In the genomic region with DNA sequence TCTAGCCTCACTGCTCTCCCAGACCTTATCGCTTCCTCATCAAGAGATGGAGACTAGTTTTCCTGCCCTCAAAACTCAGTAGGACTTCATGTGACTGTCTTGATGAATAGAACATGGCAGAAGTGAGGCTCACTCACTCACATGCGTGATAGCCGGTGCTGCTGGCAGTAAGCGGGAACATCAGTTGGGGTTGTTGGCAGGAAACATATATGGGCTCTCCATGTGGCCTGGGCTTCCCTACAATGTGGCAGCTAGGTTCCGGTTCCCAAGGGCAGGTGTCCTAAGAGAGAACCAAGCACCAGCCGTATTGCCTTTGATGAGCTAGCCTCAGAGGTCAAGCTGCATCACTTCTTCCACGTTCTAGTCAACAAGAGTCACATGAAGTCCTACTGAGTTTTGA, we compare ENCODE assay signal across 17 cellular contexts. TPM values are rescaled to one million over a fixed set of nuclear protein-coding genes. Genes with fewer than 3 reads are reported as not detected.
A peak's percentile ranks its signal among the peaks of the same experiment; 100 is the strongest.
DNase-seq lines count a peak whose midpoint lies in the region; ATAC-seq and TF ChIP-seq lines count a peak whose summit lies in the region.
"Had no signal": no experiment of that assay in that cellular context is flagged by ENCODE, and none has a peak within 500 bp of the region (broad histone marks: within the 10 kb centered on the region; RNA-seq: fewer than 3 reads in every experiment).

No MANE protein-coding gene starts in this region.

- no peak overlapping the region for H3K4me3 ChIP-seq in testis
- H3K4me3 ChIP-seq: BLaER1 treated with 17β-estradiol and CSF1 and Interleukin-3, amounts not matched to agents 10 nM and 100 nM; GM23248 had no signal

- H3K9me3 ChIP-seq in testis = no peaks in the 10 kb centered on the region
- H3K9me3 ChIP-seq: BLaER1 treated with 17β-estradiol and CSF1 and Interleukin-3, amounts not matched to agents 10 nM and 100 nM had no signal

- H3K9me3 Mint-ChIP-seq in WTC11 = no peaks in the 10 kb centered on the region
- H3K9me3 Mint-ChIP-seq: CD8-positive, alpha-beta T cell had no signal

- H3K27me3 ChIP-seq in testis = no peaks in the 10 kb centered on the region
- H3K27me3 ChIP-seq: BLaER1 treated with 17β-estradiol and CSF1 and Interleukin-3, amounts not matched to agents 10 nM and 100 nM had no signal

- in situ Hi-C loops in GM13976 (cut with MboI; ENCODE audit: low sequenced_read_pairs, unreplicated experiment) = no loop called here

- ATAC-seq in WTC11 = no peak
- no peak for ATAC-seq in left ventricle myocardium superior
- ATAC-seq: CD8-positive, alpha-beta T cell had no signal

- WGBS in testis, 2 donors = 86% methylated on average over 7 of the region's 7 CpGs

- no peaks in the 10 kb centered on the region for H3K36me3 ChIP-seq in testis (ENCODE audit: low read depth, missing control alignments)
- H3K36me3 ChIP-seq: BLaER1 treated with 17β-estradiol and CSF1 and Interleukin-3, amounts not matched to agents 10 nM and 100 nM had no signal

- no peak overlapping the region for H3K4me3 Mint-ChIP-seq in WTC11
- H3K4me3 Mint-ChIP-seq: B cell; CD8-positive, alpha-beta T cell had no signal

- H3K27ac ChIP-seq in testis = no peak overlapping the region
- H3K27ac ChIP-seq: BLaER1 treated with 17β-estradiol and CSF1 and Interleukin-3, amounts not matched to agents 10 nM and 100 nM; GM23248 had no signal

- H3K4me1 ChIP-seq in testis = peaks cover 66% of the 10 kb centered on the region

- H3K27ac Mint-ChIP-seq in WTC11 = no peak overlapping the region
- H3K27ac Mint-ChIP-seq: B cell; CD8-positive, alpha-beta T cell had no signal

- intact Hi-C loops in testis (cut with DNase I; ENCODE audit: low total_unique reads) (loop anchor here (5.0 kb wide), 1 partner anchor 40 kb away; no protein-coding TSS in a partner anchor), left ventricle myocardium superior (cut with micrococcal nuclease) (no loop called here)

- DNase-seq in activated CD8-positive, alpha-beta memory T cell treated with anti-CD3 and anti-CD28 coated beads, Interleukin-2, amount 50 U/mL, for 48 hours = peak; percentile 15
- no peak for DNase-seq in activated CD8-positive, alpha-beta memory T cell treated with anti-CD3 and anti-CD28 coated beads, Interleukin-2, amount 50 U/mL, for 4 hours
- DNase-seq in mesenteric fat pad (ENCODE audit: low spot score) (peak; percentile 39), testis (peak; percentile 11), GM13976 (ENCODE audit: low spot score) (no peak), WTC11 (ENCODE audit: low spot score) (no peak), left ventricle myocardium superior (no peak)
- DNase-seq: 8988T; Calu3; CD8-positive, alpha-beta T cell; DMS53; DND-41; EL; GM23248; HCEC 1CT had no signal

- no peak for TF ChIP-seq POLR2A in testis (IDR thresholded peaks at IDR 0.05)

- H3K27me3 Mint-ChIP-seq in WTC11 (ENCODE audit: low read depth) = peaks cover 18% of the 10 kb centered on the region

- TF ChIP-seq CTCF in testis (IDR thresholded peaks at IDR 0.05) (no peak), GM13976 (IDR thresholded peaks at IDR 0.05; ENCODE audit: borderline replicate concordance, control extremely low read depth, extremely low read depth, insufficient read depth, missing control alignments) (no peak), WTC11 (IDR thresholded peaks at IDR 0.05) (no peak)

- H3K4me1 Mint-ChIP-seq in WTC11 = no peaks in the 10 kb centered on the region
- H3K4me1 Mint-ChIP-seq: B cell had no signal

- POLR2A ChIA-PET in WTC11 (lab: Charles Lee) = no interaction called here

- no peaks in the 10 kb centered on the region for H3K36me3 Mint-ChIP-seq in WTC11
- H3K36me3 Mint-ChIP-seq: CD8-positive, alpha-beta T cell had no signal

- CTCF ChIA-PET in WTC11 (lab: Charles Lee) = interaction anchor here (0.9 to 3.3 kb wide), 5 partner anchors 8 to 155 kb away, joined by 3 to 88 read pairs (median 47); a partner anchor contains a TSS

TF ChIP-seq in WTC11, 78 proteins besides CTCF, POLR2A, EP300 and RAD21:
- TF ChIP-seq, protein P1, sequence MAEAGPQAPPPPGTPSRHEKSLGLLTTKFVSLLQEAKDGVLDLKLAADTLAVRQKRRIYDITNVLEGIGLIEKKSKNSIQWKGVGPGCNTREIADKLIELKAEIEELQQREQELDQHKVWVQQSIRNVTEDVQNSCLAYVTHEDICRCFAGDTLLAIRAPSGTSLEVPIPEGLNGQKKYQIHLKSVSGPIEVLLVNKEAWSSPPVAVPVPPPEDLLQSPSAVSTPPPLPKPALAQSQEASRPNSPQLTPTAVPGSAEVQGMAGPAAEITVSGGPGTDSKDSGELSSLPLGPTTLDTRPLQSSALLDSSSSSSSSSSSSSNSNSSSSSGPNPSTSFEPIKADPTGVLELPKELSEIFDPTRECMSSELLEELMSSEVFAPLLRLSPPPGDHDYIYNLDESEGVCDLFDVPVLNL (CRISPR knock-in tag; IDR thresholded peaks at IDR 0.05; ENCODE audit: borderline replicate concordance, low read depth) = no peak
- TF ChIP-seq, protein P2, sequence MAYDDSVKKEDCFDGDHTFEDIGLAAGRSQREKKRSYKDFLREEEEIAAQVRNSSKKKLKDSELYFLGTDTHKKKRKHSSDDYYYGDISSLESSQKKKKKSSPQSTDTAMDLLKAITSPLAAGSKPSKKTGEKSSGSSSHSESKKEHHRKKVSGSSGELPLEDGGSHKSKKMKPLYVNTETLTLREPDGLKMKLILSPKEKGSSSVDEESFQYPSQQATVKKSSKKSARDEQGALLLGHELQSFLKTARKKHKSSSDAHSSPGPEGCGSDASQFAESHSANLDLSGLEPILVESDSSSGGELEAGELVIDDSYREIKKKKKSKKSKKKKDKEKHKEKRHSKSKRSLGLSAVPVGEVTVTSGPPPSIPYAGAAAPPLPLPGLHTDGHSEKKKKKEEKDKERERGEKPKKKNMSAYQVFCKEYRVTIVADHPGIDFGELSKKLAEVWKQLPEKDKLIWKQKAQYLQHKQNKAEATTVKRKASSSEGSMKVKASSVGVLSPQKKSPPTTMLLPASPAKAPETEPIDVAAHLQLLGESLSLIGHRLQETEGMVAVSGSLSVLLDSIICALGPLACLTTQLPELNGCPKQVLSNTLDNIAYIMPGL (CRISPR knock-in tag; IDR thresholded peaks at IDR 0.05) = no peak
- TF ChIP-seq ZNF219 (CRISPR knock-in tag; IDR thresholded peaks at IDR 0.05; ENCODE audit: borderline replicate concordance) (no peak), NFATC4 (CRISPR knock-in tag; IDR thresholded peaks at IDR 0.05) (no peak), NFE2L1 (CRISPR knock-in tag; IDR thresholded peaks at IDR 0.05) (no peak), CREM (CRISPR knock-in tag; IDR thresholded peaks at IDR 0.05) (no peak), HMGA2 (CRISPR knock-in tag; IDR thresholded peaks at IDR 0.05) (no peak), NR1H2 (CRISPR knock-in tag; IDR thresholded peaks at IDR 0.05) (no peak), TP53 (CRISPR knock-in tag; IDR thresholded peaks at IDR 0.05) (no peak), ZNF263 (CRISPR knock-in tag; IDR thresholded peaks at IDR 0.05; ENCODE audit: low read depth) (no peak), ESRRA (CRISPR knock-in tag; IDR thresholded peaks at IDR 0.05; ENCODE audit: borderline replicate concordance) (no peak), IRF2 (CRISPR knock-in tag; IDR thresholded peaks at IDR 0.05; ENCODE audit: borderline replicate concordance, low read depth) (no peak), ZNF396 (CRISPR knock-in tag; IDR thresholded peaks at IDR 0.05; ENCODE audit: borderline replicate concordance) (no peak), ZNF671 (CRISPR knock-in tag; IDR thresholded peaks at IDR 0.05) (no peak), FOXK1 (CRISPR knock-in tag; IDR thresholded peaks at IDR 0.05) (no peak), FOXP1 (CRISPR knock-in tag; IDR thresholded peaks at IDR 0.05; ENCODE audit: borderline replicate concordance) (no peak)
- TF ChIP-seq, protein P3, sequence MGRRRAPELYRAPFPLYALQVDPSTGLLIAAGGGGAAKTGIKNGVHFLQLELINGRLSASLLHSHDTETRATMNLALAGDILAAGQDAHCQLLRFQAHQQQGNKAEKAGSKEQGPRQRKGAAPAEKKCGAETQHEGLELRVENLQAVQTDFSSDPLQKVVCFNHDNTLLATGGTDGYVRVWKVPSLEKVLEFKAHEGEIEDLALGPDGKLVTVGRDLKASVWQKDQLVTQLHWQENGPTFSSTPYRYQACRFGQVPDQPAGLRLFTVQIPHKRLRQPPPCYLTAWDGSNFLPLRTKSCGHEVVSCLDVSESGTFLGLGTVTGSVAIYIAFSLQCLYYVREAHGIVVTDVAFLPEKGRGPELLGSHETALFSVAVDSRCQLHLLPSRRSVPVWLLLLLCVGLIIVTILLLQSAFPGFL (CRISPR knock-in tag; IDR thresholded peaks at IDR 0.05; ENCODE audit: borderline replicate concordance) = no peak
- TF ChIP-seq, protein P4, sequence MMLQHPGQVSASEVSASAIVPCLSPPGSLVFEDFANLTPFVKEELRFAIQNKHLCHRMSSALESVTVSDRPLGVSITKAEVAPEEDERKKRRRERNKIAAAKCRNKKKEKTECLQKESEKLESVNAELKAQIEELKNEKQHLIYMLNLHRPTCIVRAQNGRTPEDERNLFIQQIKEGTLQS (CRISPR knock-in tag; conservative IDR thresholded peaks at IDR 0.05) = no peak

RNA-seq across cellular contexts. Expression of a gene that starts 15.2 kb away (rescaled TPM):
- total RNA-seq in mesenteric fat pad (18.5 TPM), testis (10 to 100 TPM; 48.5 to 48.9 TPM), WTC11 (2021) (39.8 to 47.9 TPM (median 45.4 TPM) in 3 replicates), left ventricle myocardium superior (46.3 TPM)
- 73.8 TPM for polyA plus RNA-seq in testis (ENCODE audit: insufficient read depth, low read depth, low replicate concordance)

Comparison
In these comparisons a context has a peak if more than half of its experiments do, and no peak if none do; other contexts are left out.
1. DNase-seq: peak in activated CD8-positive, alpha-beta memory T cell treated with anti-CD3 and anti-CD28 coated beads, Interleukin-2, amount 50 U/mL, for 48 hours (single experiment), mesenteric fat pad (single experiment) and testis (single experiment); none in activated CD8-positive, alpha-beta memory T cell treated with anti-CD3 and anti-CD28 coated beads, Interleukin-2, amount 50 U/mL, for 4 hours (single experiment), GM13976 (single experiment), WTC11 (single experiment) and left ventricle myocardium superior (single experiment).